2 cellular contexts compared by ENCODE assay signal in genomic region chr1:156667610-156667967, GRCh38.
TF ChIP-seq lines count a peak whose summit lies in the region.

No MANE protein-coding gene starts in this region.

TF ChIP-seq in HEK293, 187 proteins besides CTCF, POLR2A, EP300 and RAD21:
- TF ChIP-seq ZBTB11 (tag by site-specific recombination; conservative IDR thresholded peaks at IDR 0.05; ENCODE audit: low read depth) (peak; percentile 35; the same call in 1 of the 2 replicates), ATF2 (tag by site-specific recombination; IDR thresholded peaks at IDR 0.05; ENCODE audit: low read depth) (no peak), ZNF37A (tag by site-specific recombination; IDR thresholded peaks at IDR 0.05) (no peak), ZNF692 (tag by site-specific recombination; IDR thresholded peaks at IDR 0.05) (no peak), YY2 (tag by site-specific recombination; IDR thresholded peaks at IDR 0.05) (no peak), ZNF221 (tag by site-specific recombination; IDR thresholded peaks at IDR 0.05; ENCODE audit: borderline replicate concordance) (no peak), ZNF792 (tag by site-specific recombination; IDR thresholded peaks at IDR 0.05) (no peak)

TF ChIP-seq in HepG2, 621 proteins besides CTCF, POLR2A, EP300 and RAD21:
- TF ChIP-seq ZNF317 (CRISPR knock-in tag; IDR thresholded peaks at IDR 0.05) = no peak
- TF ChIP-seq KIAA2018 (CRISPR knock-in tag; IDR thresholded peaks at IDR 0.05; ENCODE audit: borderline replicate concordance) = no peak
- no peak for TF ChIP-seq NR2C2 (CRISPR knock-in tag; IDR thresholded peaks at IDR 0.05; ENCODE audit: borderline replicate concordance)
- TF ChIP-seq LRRFIP1 (CRISPR knock-in tag; conservative IDR thresholded peaks at IDR 0.05) = no peak
- no peak for TF ChIP-seq ZBTB1 (CRISPR knock-in tag; IDR thresholded peaks at IDR 0.05; ENCODE audit: borderline replicate concordance)
- no peak for TF ChIP-seq ZNF746 (CRISPR knock-in tag; IDR thresholded peaks at IDR 0.05)
- no peak for TF ChIP-seq ETV6 (CRISPR knock-in tag; conservative IDR thresholded peaks at IDR 0.05)
- no peak for TF ChIP-seq NCOR1 (IDR thresholded peaks at IDR 0.05; ENCODE audit: borderline replicate concordance, low read length)
- TF ChIP-seq TIGD3 (CRISPR knock-in tag; IDR thresholded peaks at IDR 0.05; ENCODE audit: borderline replicate concordance) = no peak
- TF ChIP-seq ZBED4 (CRISPR knock-in tag; IDR thresholded peaks at IDR 0.05; ENCODE audit: borderline replicate concordance) = no peak
- TF ChIP-seq EEA1 (CRISPR knock-in tag; IDR thresholded peaks at IDR 0.05; ENCODE audit: borderline replicate concordance) = no peak
- no peak for TF ChIP-seq MED8 (CRISPR knock-in tag; IDR thresholded peaks at IDR 0.05; ENCODE audit: insufficient replicate concordance)
- TF ChIP-seq ZBTB7B (CRISPR knock-in tag; IDR thresholded peaks at IDR 0.05) = no peak
- TF ChIP-seq ETV5 (CRISPR knock-in tag; IDR thresholded peaks at IDR 0.05; ENCODE audit: borderline replicate concordance) = no peak
- no peak for TF ChIP-seq ZNF124 (CRISPR knock-in tag; IDR thresholded peaks at IDR 0.05)
